In genomic region chr20:33554914-33555420, GRCh38 we compare ENCODE assay signal across 8 cellular contexts.
DNase-seq lines count a peak whose midpoint lies in the region; ATAC-seq lines count a peak whose summit lies in the region.

No MANE protein-coding gene starts in this region.

- H3K9me3 ChIP-seq in T-helper 17 cell (ENCODE audit: control insufficient read depth, low read length, poor library complexity, severe bottlenecking) (no peaks in the 10 kb centered on the region), endocrine pancreas (ENCODE audit: control insufficient read depth, low read length) (no peaks in the 10 kb centered on the region)

- H3K36me3 ChIP-seq in endocrine pancreas (ENCODE audit: control insufficient read depth, insufficient read depth, low read length) = no peaks in the 10 kb centered on the region

- ATAC-seq in GM18511 (IDR thresholded peaks at IDR 0.05; ENCODE audit: unreplicated experiment) = peak; percentile 91
- ATAC-seq in HG02884 (IDR thresholded peaks at IDR 0.05; ENCODE audit: unreplicated experiment) = peak; percentile 97
- ATAC-seq in T-helper 17 cell = peak; percentile 96

- H3K4me3 ChIP-seq in endocrine pancreas (ENCODE audit: control insufficient read depth, insufficient read depth, low read length) = peak overlapping the region; percentile 48

- peak; percentile 73 for DNase-seq in AG20443 (ENCODE audit: low spot score)
- peak; percentile 94 for DNase-seq in NCI-H1417 treated with DMSO at 0.1 percent for 48 hours (lab: John Stamatoyannopoulos, UW)
- peak in 2 of 3 donors; percentile 7 to 18 for DNase-seq in T-helper 17 cell
- DNase-seq in myocyte (ENCODE audit: low read depth) = peak; percentile 83
- no peak for DNase-seq in midbrain (lab: John Stamatoyannopoulos, UW)

- peaks cover 4% of the 10 kb centered on the region for H3K36me3 Mint-ChIP-seq in T-helper 17 cell (ENCODE audit: low read depth)

- peak overlapping the region; percentile 98 for H3K27ac Mint-ChIP-seq in T-helper 17 cell

- H3K4me1 ChIP-seq in endocrine pancreas (ENCODE audit: control insufficient read depth, insufficient read depth, low read length) = peaks cover 15% of the 10 kb centered on the region

- peaks cover 16% of the 10 kb centered on the region for H3K4me1 Mint-ChIP-seq in T-helper 17 cell

- no peaks in the 10 kb centered on the region for H3K27me3 ChIP-seq in endocrine pancreas (ENCODE audit: control insufficient read depth, insufficient read depth, low read length)

- H3K27me3 Mint-ChIP-seq in T-helper 17 cell = no peaks in the 10 kb centered on the region

- H3K4me3 Mint-ChIP-seq in T-helper 17 cell = peak overlapping the region; percentile 36

- no peak overlapping the region for H3K9ac ChIP-seq in endocrine pancreas (ENCODE audit: control insufficient read depth, insufficient read depth, low read length)
